8 cellular contexts compared by ENCODE assay signal in the genomic region with DNA sequence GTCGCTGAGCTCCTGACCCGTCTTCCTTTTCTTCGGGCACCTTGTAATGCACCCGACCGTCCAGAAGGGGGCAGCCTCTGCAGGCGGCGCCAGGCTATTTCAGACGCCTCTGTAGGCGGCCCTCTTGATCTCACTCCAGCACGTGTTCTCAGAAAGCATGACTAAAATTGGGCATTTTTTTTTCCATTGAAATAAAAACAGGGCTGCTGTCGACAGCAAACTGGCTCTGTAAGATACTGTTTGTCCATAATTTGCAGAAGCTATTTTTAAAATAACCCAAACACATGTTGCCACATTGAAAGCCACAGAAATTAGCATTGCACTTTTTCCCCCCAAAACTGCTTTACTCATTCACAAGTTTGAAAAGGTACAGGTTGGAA.
DNase-seq lines count a peak whose midpoint lies in the region; ATAC-seq and TF ChIP-seq lines count a peak whose summit lies in the region.

No MANE protein-coding gene starts in this region.

- H3K27ac ChIP-seq in substantia nigra (ENCODE audit: low read depth, low read length, poor library complexity, severe bottlenecking): no peak overlapping the region

- in situ Hi-C loops in ACHN (cut with HindIII; ENCODE audit: low pct_ligation_motif_present, low pct_unique_long_range_greater_than_20kb, low sequenced_read_pairs): no loop called here

- peak; percentile 97 for TF ChIP-seq CTCF in fibroblast of pulmonary artery (IDR thresholded peaks at IDR 0.05; ENCODE audit: low read length, missing control alignments)

- H3K4me3 ChIP-seq in fibroblast of pulmonary artery (replicated peaks; ENCODE audit: low read depth, low read length): no peak overlapping the region

- ATAC-seq in GM18511 (IDR thresholded peaks at IDR 0.05; ENCODE audit: unreplicated experiment) (peak; percentile 76), HG03095 (IDR thresholded peaks at IDR 0.05; ENCODE audit: unreplicated experiment) (peak; percentile 60)

- DNase-seq in ACHN (peak; percentile 60), RPMI7951 (ENCODE audit: low read depth) (peak; percentile 63), fibroblast of pulmonary artery (ENCODE audit: low read depth) (peak; percentile 78), nucleus accumbens (lab: John Stamatoyannopoulos, UW) (peak in 41 of 56 donors; percentile 18 to 81 (median 57)), substantia nigra (lab: John Stamatoyannopoulos, UW) (peak in 38 of 49 donors; percentile 21 to 78 (median 62))
- peak; percentile 57 to 70 for DNase-seq in activated T-helper 1 cell treated with anti-CD3 and anti-CD28 coated beads, Interleukin-2, amount 50 U/mL, for 16 hours (ENCODE audit: low read depth in 1 of 2, low spot score in 1 of 2)
